In the genomic region with DNA sequence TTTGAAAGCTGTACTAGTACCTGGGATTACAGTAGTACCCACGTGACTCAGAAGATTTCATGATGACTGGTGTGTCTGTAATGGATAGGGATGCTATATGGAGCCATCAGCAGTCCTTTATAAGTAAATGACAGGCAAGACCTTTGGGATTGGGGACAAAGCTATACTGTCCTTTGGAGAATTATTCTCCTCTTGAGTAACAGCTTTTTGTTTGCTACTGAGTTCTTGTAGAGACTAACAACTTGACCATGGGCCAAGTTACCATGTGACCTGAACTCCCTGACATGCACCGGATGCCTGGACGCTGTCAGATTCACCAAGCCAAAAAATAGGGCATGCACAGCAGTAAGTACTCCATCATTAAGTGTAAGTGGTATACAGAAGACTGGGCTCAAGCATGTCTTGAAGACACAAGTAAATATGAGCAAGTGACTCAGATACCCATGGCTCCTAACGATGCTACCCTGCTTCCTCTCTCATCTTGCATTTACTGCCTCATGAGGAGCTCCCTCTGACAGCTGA, we compare ENCODE assay signal across 11 cellular contexts. TPM values are rescaled to one million over a fixed set of nuclear protein-coding genes. Genes with fewer than 3 reads are reported as not detected.
A peak's percentile ranks its signal among the peaks of the same experiment; 100 is the strongest.
DNase-seq lines count a peak whose midpoint lies in the region; ATAC-seq, FAIRE-seq and TF ChIP-seq lines count a peak whose summit lies in the region.
"Had no signal": no experiment of that assay in that cellular context is flagged by ENCODE, and none has a peak within 500 bp of the region (broad histone marks: within the 10 kb centered on the region; RNA-seq: fewer than 3 reads in every experiment).

No MANE protein-coding gene starts in this region.

- WGBS in liver: 34% methylated on average over 4 of the region's 4 CpGs
- WGBS in HepG2 (ENCODE audit: low lambda C conversion rate): 96% methylated on average over 4 of the region's 4 CpGs

- H3K4me1 Mint-ChIP-seq in naive B cell: peaks cover 35 to 62% (median 60%) of the 10 kb centered on the region in 3 donors

- H3K4me3 Mint-ChIP-seq in naive B cell: no peak overlapping the region

- peaks cover 5% of the 10 kb centered on the region for H4K20me1 ChIP-seq in HepG2 (ENCODE audit: insufficient read depth, low read length)

- ATAC-seq in HepG2: no peak
- ATAC-seq in naive B cell (ENCODE audit: low read depth in 2 of 2): no peak
- no peak for ATAC-seq in GM18498 (IDR thresholded peaks at IDR 0.05; ENCODE audit: unreplicated experiment)

- H3K4me2 ChIP-seq in HepG2 (ENCODE audit: low read depth, low read length): no peak overlapping the region

- no peak for TF ChIP-seq EP300 in HepG2 (IDR thresholded peaks at IDR 0.05; ENCODE audit: low read depth in 2 of 2, low read length in 2 of 2)
- no peak for TF ChIP-seq EP300 in HepG2 (CRISPR knock-in tag; IDR thresholded peaks at IDR 0.05; ENCODE audit: borderline replicate concordance)

- CTCF ChIA-PET in HepG2 (lab: Yijun Ruan, JAX; ENCODE audit: low intra/inter-chr PET ratio, low total read pairs): no interaction called here

- TF ChIP-seq CTCF in liver (IDR thresholded peaks at IDR 0.05; ENCODE audit: low read depth, low read length, missing input control) (no peak), HepG2 (CRISPR knock-in tag; IDR thresholded peaks at IDR 0.05) (no peak)

- H3K27me3 ChIP-seq in liver (ENCODE audit: control insufficient read depth in 4 of 4, insufficient read depth in 4 of 4, low read length in 3 of 4): no peaks in the 10 kb centered on the region
- H3K27me3 ChIP-seq in HepG2 (ENCODE audit: control insufficient read depth in 1 of 2, insufficient read depth in 2 of 2, low read length in 2 of 2): no peaks in the 10 kb centered on the region
- H3K27me3 ChIP-seq: suprapubic skin had no signal

- peak overlapping the region; percentile 46 to 66 for H3K27ac ChIP-seq in liver (ENCODE audit: low read depth in 1 of 2, low read length in 2 of 2)
- no peak overlapping the region for H3K27ac ChIP-seq in HepG2 (ENCODE audit: extremely low read length, insufficient read depth, low read length)
- H3K27ac ChIP-seq: skin epidermis, suprapubic skin had no signal

- H3K9me3 ChIP-seq in liver (ENCODE audit: control insufficient read depth in 4 of 4, low read length in 3 of 4) (no peaks in the 10 kb centered on the region), HepG2 (ENCODE audit: low read length) (no peaks in the 10 kb centered on the region)
- H3K9me3 ChIP-seq: suprapubic skin had no signal

- peaks cover 0 to 2% (median 0%) of the 10 kb centered on the region in 4 donors for H3K36me3 ChIP-seq in liver (ENCODE audit: control insufficient read depth in 4 of 4, insufficient read depth in 3 of 4, low read depth in 1 of 4, low read length in 3 of 4)
- peaks cover 2 to 10% of the 10 kb centered on the region in 2 experiments; a peak in 3 of 5 replicates for H3K36me3 ChIP-seq in HepG2 (replicated peaks in 1 of 2; ENCODE audit: control insufficient read depth in 1 of 2, insufficient read depth in 2 of 2, low read length in 2 of 2)
- H3K36me3 ChIP-seq: suprapubic skin had no signal

- H3K27me3 Mint-ChIP-seq in naive B cell: no peaks in the 10 kb centered on the region

- TF ChIP-seq POLR2A in HepG2 (IDR thresholded peaks at IDR 0.05; ENCODE audit: insufficient read depth in 1 of 2, low read depth in 2 of 2, low read length in 2 of 2): no peak

- H2AFZ ChIP-seq in HepG2 (ENCODE audit: low read length): no peak overlapping the region

- intact Hi-C loops in HepG2 (cut with micrococcal nuclease; ENCODE audit: unreplicated experiment): no loop called here

- DNase-seq in HepG2 (ENCODE audit: low spot score): no peak
- DNase-seq in fibroblast of peridontal ligament (ENCODE audit: extremely low read depth): peak; percentile 35
- DNase-seq in naive B cell: no peak
- DNase-seq in NCI-H1930 (lab: John Stamatoyannopoulos, UW): no peak
- no peak for DNase-seq in GDM1 (lab: John Stamatoyannopoulos, UW)
- DNase-seq in NCI-H2196 (lab: John Stamatoyannopoulos, UW; ENCODE audit: unreplicated experiment): no peak
- DNase-seq: activated naive CD4-positive, alpha-beta T cell treated with Interleukin-2 at 50 U/mL for 16 hours had no signal

- TF ChIP-seq RAD21 in liver (IDR thresholded peaks at IDR 0.05) (peak; percentile 26 to 28), HepG2 (CRISPR knock-in tag; IDR thresholded peaks at IDR 0.05) (no peak)

- H3K9ac ChIP-seq in liver (ENCODE audit: low read depth in 1 of 2, low read length in 2 of 2) (no peak overlapping the region), HepG2 (ENCODE audit: insufficient read depth, low read depth, low read length) (no peak overlapping the region)

- H3K4me1 ChIP-seq in liver (ENCODE audit: control insufficient read depth in 4 of 4, insufficient read depth in 4 of 4, low read length in 3 of 4) (peaks cover 5 to 15% (median 10%) of the 10 kb centered on the region in 4 donors), HepG2 (ENCODE audit: insufficient read depth, low read length) (peaks cover 13% of the 10 kb centered on the region; the same call in 1 of the 2 replicates)

- in situ Hi-C loops in HepG2 (cut with HindIII; ENCODE audit: extremely low pct_ligation_motif_present, low pct_unique_long_range_greater_than_20kb): no loop called here

- H3K36me3 Mint-ChIP-seq in naive B cell: peaks cover 0 to 6% of the 10 kb centered on the region in 2 donors

- peaks cover 89% of the 10 kb centered on the region for H3K79me2 ChIP-seq in HepG2 (ENCODE audit: insufficient read depth, low read length)

- H3K9me3 Mint-ChIP-seq in naive B cell: no peaks in the 10 kb centered on the region

- H3K4me3 ChIP-seq in liver (ENCODE audit: low read depth in 1 of 3, low read length in 3 of 3) (no peak overlapping the region), HepG2 (replicated peaks in 1 of 3; ENCODE audit: insufficient read depth in 1 of 3, low read depth in 2 of 3, low read length in 3 of 3) (no peak overlapping the region)
- H3K4me3 ChIP-seq: skin epidermis, suprapubic skin had no signal

- FAIRE-seq in HepG2 (lab: Jason Lieb, UNC): no peak

- POLR2A ChIA-PET in HepG2 (lab: Yijun Ruan, JAX): interaction anchor here (0.6 to 1.5 kb wide), 2 partner anchors 13 to 115 kb away, joined by 3 to 8 read pairs; partner anchors contain the start of gene SEC11A

- BruUV-seq in HepG2 (replicated peaks; lab: Mats Ljungman, UMichigan): no TSS peak

- H3K27ac Mint-ChIP-seq in naive B cell: peak overlapping the region in 5 of 6 donors; percentile 4 to 87 (median 75)

RNA-seq across cellular contexts. Expression of gene SEC11A, which starts 12.9 kb away (rescaled TPM):
- total RNA-seq in liver (10 to 100 TPM; 72.9 to 90.2 TPM), HepG2 (2016; rRNA removed; fragmentation: Illumina TruSeq; extraction: Trizol) (194 and 230 TPM in 2 replicates)
- polyA plus RNA-seq in liver (10 to 100 TPM; 56.7 to 69.8 TPM), HepG2 (2011; rRNA removed) (107 and 141 TPM in 2 replicates), naive B cell (ENCODE audit: low read depth in 6 of 6) (100 to 1,000 TPM; 107 to 142 (median 130) TPM)
- total RNA-seq in HepG2 (2016; cell fraction: cytosol; rRNA removed; fragmentation: Illumina TruSeq; extraction: Trizol; ENCODE audit: low read depth): 209 and 247 TPM in 2 replicates
- 197 and 238 TPM in 2 replicates for total RNA-seq in HepG2 (2016; cell fraction: insoluble cytoplasmic fraction; rRNA removed; fragmentation: Illumina TruSeq; extraction: Trizol)
- 313 and 374 TPM in 2 replicates for total RNA-seq in HepG2 (2016; cell fraction: membrane; rRNA removed; fragmentation: Illumina TruSeq; extraction: Trizol)
- 129 and 147 TPM in 2 replicates for total RNA-seq in HepG2 (2016; cell fraction: nucleus; rRNA removed; fragmentation: Illumina TruSeq; extraction: Trizol)
- 74.2 and 119 TPM in 2 replicates for polyA plus RNA-seq in HepG2 (2011; cell fraction: cytosol; rRNA removed)
- 17.5 and 29.2 TPM in 2 replicates for polyA plus RNA-seq in HepG2 (2011; cell fraction: nucleus; rRNA removed)
- 188 and 211 TPM in 2 replicates for polyA plus RNA-seq in HepG2 (2012)
- polyA plus RNA-seq in HepG2 (2016; cell fraction: cytosol; fragmentation: Illumina TruSeq; extraction: Trizol; ENCODE audit: low read depth): 239 and 241 TPM in 2 replicates
- polyA plus RNA-seq in HepG2 (2016; cell fraction: insoluble cytoplasmic fraction; fragmentation: Illumina TruSeq; extraction: Trizol; ENCODE audit: low read depth): 215 TPM in 2 replicates
- 325 and 350 TPM in 2 replicates for polyA plus RNA-seq in HepG2 (2016; cell fraction: membrane; fragmentation: Illumina TruSeq; extraction: Trizol; ENCODE audit: low read depth)
- 211 and 253 TPM in 2 replicates for polyA plus RNA-seq in HepG2 (2016; cell fraction: nucleus; fragmentation: Illumina TruSeq; extraction: Trizol; ENCODE audit: insufficient read depth, low read depth)
- polyA minus RNA-seq in HepG2 (2011; rRNA and poly(A)+ RNA removed; ENCODE audit: low replicate concordance): 37.6 and 79.1 TPM in 2 replicates
- 39.8 and 41.3 TPM in 2 replicates for polyA minus RNA-seq in HepG2 (2011; cell fraction: cytosol; rRNA and poly(A)+ RNA removed)
- polyA minus RNA-seq in HepG2 (2011; cell fraction: nucleus; rRNA and poly(A)+ RNA removed): 32.6 and 34.2 TPM in 2 replicates

RNA-seq across cellular contexts. Expression of gene NMB, which starts 45.0 kb away (rescaled TPM):
- 1 to 10 TPM in 1 of 2 donors, under 1 TPM in 1; 0.59 to 1.1 TPM for total RNA-seq in liver
- 1 to 10 TPM; 1.2 to 1.8 TPM for polyA plus RNA-seq in liver
- total RNA-seq in HepG2 (2016; rRNA removed; fragmentation: Illumina TruSeq; extraction: Trizol): 15.5 and 25.4 TPM in 2 replicates
- 88.1 and 117 TPM in 2 replicates for total RNA-seq in HepG2 (2016; cell fraction: cytosol; rRNA removed; fragmentation: Illumina TruSeq; extraction: Trizol; ENCODE audit: low read depth)
- 16.2 and 26.0 TPM in 2 replicates for total RNA-seq in HepG2 (2016; cell fraction: insoluble cytoplasmic fraction; rRNA removed; fragmentation: Illumina TruSeq; extraction: Trizol)
- 60.2 and 72.6 TPM in 2 replicates for total RNA-seq in HepG2 (2016; cell fraction: membrane; rRNA removed; fragmentation: Illumina TruSeq; extraction: Trizol)
- total RNA-seq in HepG2 (2016; cell fraction: nucleus; rRNA removed; fragmentation: Illumina TruSeq; extraction: Trizol): 10.9 and 13.4 TPM in 2 replicates
- polyA plus RNA-seq in HepG2 (2011; rRNA removed): 10.4 and 11.4 TPM in 2 replicates
- 5.0 and 11.2 TPM in 2 replicates for polyA plus RNA-seq in HepG2 (2011; cell fraction: cytosol; rRNA removed)
- polyA plus RNA-seq in HepG2 (2011; cell fraction: nucleus; rRNA removed): 4.2 and 5.7 TPM in 2 replicates
- 5.3 and 6.5 TPM in 2 replicates for polyA plus RNA-seq in HepG2 (2012)
- 114 and 137 TPM in 2 replicates for polyA plus RNA-seq in HepG2 (2016; cell fraction: cytosol; fragmentation: Illumina TruSeq; extraction: Trizol; ENCODE audit: low read depth)
- polyA plus RNA-seq in HepG2 (2016; cell fraction: insoluble cytoplasmic fraction; fragmentation: Illumina TruSeq; extraction: Trizol; ENCODE audit: low read depth): 13.5 and 14.0 TPM in 2 replicates
- polyA plus RNA-seq in HepG2 (2016; cell fraction: membrane; fragmentation: Illumina TruSeq; extraction: Trizol; ENCODE audit: low read depth): 57.5 and 62.3 TPM in 2 replicates
- polyA plus RNA-seq in HepG2 (2016; cell fraction: nucleus; fragmentation: Illumina TruSeq; extraction: Trizol; ENCODE audit: insufficient read depth, low read depth): 20.7 and 22.2 TPM in 2 replicates
- polyA minus RNA-seq in HepG2 (2011; rRNA and poly(A)+ RNA removed; ENCODE audit: low replicate concordance): 3.7 TPM in 1 of 2 replicates, not detected in the other
- 1.3 and 2.9 TPM in 2 replicates for polyA minus RNA-seq in HepG2 (2011; cell fraction: cytosol; rRNA and poly(A)+ RNA removed)
- 1.1 and 1.2 TPM in 2 replicates for polyA minus RNA-seq in HepG2 (2011; cell fraction: nucleus; rRNA and poly(A)+ RNA removed)
- polyA plus RNA-seq in naive B cell (ENCODE audit: low read depth in 6 of 6): 1 to 10 TPM; 3.1 to 8.2 (median 3.6) TPM

RNA-seq across cellular contexts. Expression of gene ZNF592, which starts 45.4 kb away (rescaled TPM):
- 10 to 100 TPM in 1 of 2 donors, 1 to 10 TPM in 1; 8.5 to 10.6 TPM for total RNA-seq in liver
- 1 to 10 TPM; 4.4 to 6.6 TPM for polyA plus RNA-seq in liver
- total RNA-seq in HepG2 (2016; rRNA removed; fragmentation: Illumina TruSeq; extraction: Trizol): 8.2 and 8.6 TPM in 2 replicates
- 1.7 and 1.8 TPM in 2 replicates for total RNA-seq in HepG2 (2016; cell fraction: cytosol; rRNA removed; fragmentation: Illumina TruSeq; extraction: Trizol; ENCODE audit: low read depth)
- total RNA-seq in HepG2 (2016; cell fraction: insoluble cytoplasmic fraction; rRNA removed; fragmentation: Illumina TruSeq; extraction: Trizol): 6.8 and 8.5 TPM in 2 replicates
- total RNA-seq in HepG2 (2016; cell fraction: membrane; rRNA removed; fragmentation: Illumina TruSeq; extraction: Trizol): 8.4 and 9.5 TPM in 2 replicates
- 7.9 and 9.7 TPM in 2 replicates for total RNA-seq in HepG2 (2016; cell fraction: nucleus; rRNA removed; fragmentation: Illumina TruSeq; extraction: Trizol)
- polyA plus RNA-seq in HepG2 (2011; rRNA removed): 9.8 and 11.1 TPM in 2 replicates
- polyA plus RNA-seq in HepG2 (2011; cell fraction: cytosol; rRNA removed): 6.3 and 8.1 TPM in 2 replicates
- 20.4 and 23.3 TPM in 2 replicates for polyA plus RNA-seq in HepG2 (2011; cell fraction: nucleus; rRNA removed)
- 12.5 and 12.7 TPM in 2 replicates for polyA plus RNA-seq in HepG2 (2012)
- 3.1 and 4.1 TPM in 2 replicates for polyA plus RNA-seq in HepG2 (2016; cell fraction: cytosol; fragmentation: Illumina TruSeq; extraction: Trizol; ENCODE audit: low read depth)
- 9.8 and 14.4 TPM in 2 replicates for polyA plus RNA-seq in HepG2 (2016; cell fraction: insoluble cytoplasmic fraction; fragmentation: Illumina TruSeq; extraction: Trizol; ENCODE audit: low read depth)
- polyA plus RNA-seq in HepG2 (2016; cell fraction: membrane; fragmentation: Illumina TruSeq; extraction: Trizol; ENCODE audit: low read depth): 12.8 and 14.8 TPM in 2 replicates
- 17.8 and 21.0 TPM in 2 replicates for polyA plus RNA-seq in HepG2 (2016; cell fraction: nucleus; fragmentation: Illumina TruSeq; extraction: Trizol; ENCODE audit: insufficient read depth, low read depth)
- polyA minus RNA-seq in HepG2 (2011; rRNA and poly(A)+ RNA removed; ENCODE audit: low replicate concordance): 18.8 and 22.0 TPM in 2 replicates
- 8.2 and 9.7 TPM in 2 replicates for polyA minus RNA-seq in HepG2 (2011; cell fraction: cytosol; rRNA and poly(A)+ RNA removed)
- 13.8 and 15.7 TPM in 2 replicates for polyA minus RNA-seq in HepG2 (2011; cell fraction: nucleus; rRNA and poly(A)+ RNA removed)
- 10 to 100 TPM in 1 of 6 donors, 1 to 10 TPM in 5; 2.2 to 21.4 (median 8.5) TPM for polyA plus RNA-seq in naive B cell (ENCODE audit: low read depth in 6 of 6)

RNA-seq across cellular contexts. Expression of gene WDR73, which starts 48.9 kb away (rescaled TPM):
- total RNA-seq in liver (10 to 100 TPM in 1 of 2 donors, 1 to 10 TPM in 1; 9.9 to 16.0 TPM), HepG2 (2016; rRNA removed; fragmentation: Illumina TruSeq; extraction: Trizol) (32.5 and 35.5 TPM in 2 replicates)
- polyA plus RNA-seq in liver (10 to 100 TPM in 1 of 2 donors, 1 to 10 TPM in 1; 7.5 to 10.2 TPM), HepG2 (2011; rRNA removed) (20.0 and 21.9 TPM in 2 replicates), naive B cell (ENCODE audit: low read depth in 6 of 6) (10 to 100 TPM; 15.0 to 22.2 (median 18.0) TPM)
- 10.8 and 11.7 TPM in 2 replicates for total RNA-seq in HepG2 (2016; cell fraction: cytosol; rRNA removed; fragmentation: Illumina TruSeq; extraction: Trizol; ENCODE audit: low read depth)
- 32.6 and 33.3 TPM in 2 replicates for total RNA-seq in HepG2 (2016; cell fraction: insoluble cytoplasmic fraction; rRNA removed; fragmentation: Illumina TruSeq; extraction: Trizol)
- 18.7 and 20.1 TPM in 2 replicates for total RNA-seq in HepG2 (2016; cell fraction: membrane; rRNA removed; fragmentation: Illumina TruSeq; extraction: Trizol)
- total RNA-seq in HepG2 (2016; cell fraction: nucleus; rRNA removed; fragmentation: Illumina TruSeq; extraction: Trizol): 31.9 and 35.3 TPM in 2 replicates
- 10.8 and 12.7 TPM in 2 replicates for polyA plus RNA-seq in HepG2 (2011; cell fraction: cytosol; rRNA removed)
- 45.9 and 52.5 TPM in 2 replicates for polyA plus RNA-seq in HepG2 (2011; cell fraction: nucleus; rRNA removed)
- polyA plus RNA-seq in HepG2 (2012): 14.1 and 15.5 TPM in 2 replicates
- 7.3 and 8.1 TPM in 2 replicates for polyA plus RNA-seq in HepG2 (2016; cell fraction: cytosol; fragmentation: Illumina TruSeq; extraction: Trizol; ENCODE audit: low read depth)
- 24.7 and 25.3 TPM in 2 replicates for polyA plus RNA-seq in HepG2 (2016; cell fraction: insoluble cytoplasmic fraction; fragmentation: Illumina TruSeq; extraction: Trizol; ENCODE audit: low read depth)
- polyA plus RNA-seq in HepG2 (2016; cell fraction: membrane; fragmentation: Illumina TruSeq; extraction: Trizol; ENCODE audit: low read depth): 13.1 and 14.1 TPM in 2 replicates
- polyA plus RNA-seq in HepG2 (2016; cell fraction: nucleus; fragmentation: Illumina TruSeq; extraction: Trizol; ENCODE audit: insufficient read depth, low read depth): 60.7 and 63.6 TPM in 2 replicates
- polyA minus RNA-seq in HepG2 (2011; rRNA and poly(A)+ RNA removed; ENCODE audit: low replicate concordance): 23.7 and 63.4 TPM in 2 replicates
- 4.2 and 5.5 TPM in 2 replicates for polyA minus RNA-seq in HepG2 (2011; cell fraction: cytosol; rRNA and poly(A)+ RNA removed)
- polyA minus RNA-seq in HepG2 (2011; cell fraction: nucleus; rRNA and poly(A)+ RNA removed): 27.8 and 29.0 TPM in 2 replicates
